ENCODE assay signal across 8 cellular contexts in the genomic region with DNA sequence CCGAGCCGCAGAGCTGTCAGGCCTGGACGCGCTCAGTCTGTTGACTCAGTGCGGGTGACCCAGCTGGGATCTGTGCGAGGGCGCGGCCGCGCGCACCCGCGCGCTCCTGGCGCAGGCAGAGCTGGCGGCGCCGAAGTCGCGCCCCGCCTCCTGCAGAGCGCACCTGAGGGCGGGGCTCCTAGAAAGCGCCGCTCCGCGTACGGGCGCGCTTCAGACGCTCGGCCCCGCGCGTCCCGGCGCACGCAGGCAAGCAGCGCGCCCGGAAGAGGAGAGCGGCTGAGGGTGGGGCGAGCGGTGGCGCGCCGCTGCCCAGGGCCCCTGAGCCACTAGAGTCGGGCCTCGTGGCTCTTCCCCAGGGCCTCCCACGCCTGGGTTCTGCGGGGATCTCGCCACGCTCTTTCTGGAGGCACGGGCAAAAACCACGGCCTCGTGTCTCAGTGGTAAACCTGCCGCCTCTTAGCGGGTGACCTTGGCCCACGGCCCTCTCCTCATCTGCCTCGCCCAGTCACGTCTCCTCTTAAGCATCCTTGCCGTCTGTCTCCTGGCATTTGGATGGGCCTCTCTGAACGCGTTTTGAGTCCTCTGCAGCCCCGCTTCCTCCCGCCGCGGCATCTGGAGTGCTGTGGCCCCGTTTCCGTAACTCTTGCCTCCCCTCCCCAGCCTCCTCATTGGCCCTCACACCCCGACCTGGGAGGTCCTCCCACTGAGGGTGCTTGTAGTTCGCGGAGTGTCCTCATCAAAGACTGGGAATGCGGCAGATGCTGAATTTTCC. TPM values are rescaled to one million over a fixed set of nuclear protein-coding genes. Genes with fewer than 3 reads are reported as not detected.
DNase-seq lines count a peak whose midpoint lies in the region; ATAC-seq and TF ChIP-seq lines count a peak whose summit lies in the region.

A gene with protein sequence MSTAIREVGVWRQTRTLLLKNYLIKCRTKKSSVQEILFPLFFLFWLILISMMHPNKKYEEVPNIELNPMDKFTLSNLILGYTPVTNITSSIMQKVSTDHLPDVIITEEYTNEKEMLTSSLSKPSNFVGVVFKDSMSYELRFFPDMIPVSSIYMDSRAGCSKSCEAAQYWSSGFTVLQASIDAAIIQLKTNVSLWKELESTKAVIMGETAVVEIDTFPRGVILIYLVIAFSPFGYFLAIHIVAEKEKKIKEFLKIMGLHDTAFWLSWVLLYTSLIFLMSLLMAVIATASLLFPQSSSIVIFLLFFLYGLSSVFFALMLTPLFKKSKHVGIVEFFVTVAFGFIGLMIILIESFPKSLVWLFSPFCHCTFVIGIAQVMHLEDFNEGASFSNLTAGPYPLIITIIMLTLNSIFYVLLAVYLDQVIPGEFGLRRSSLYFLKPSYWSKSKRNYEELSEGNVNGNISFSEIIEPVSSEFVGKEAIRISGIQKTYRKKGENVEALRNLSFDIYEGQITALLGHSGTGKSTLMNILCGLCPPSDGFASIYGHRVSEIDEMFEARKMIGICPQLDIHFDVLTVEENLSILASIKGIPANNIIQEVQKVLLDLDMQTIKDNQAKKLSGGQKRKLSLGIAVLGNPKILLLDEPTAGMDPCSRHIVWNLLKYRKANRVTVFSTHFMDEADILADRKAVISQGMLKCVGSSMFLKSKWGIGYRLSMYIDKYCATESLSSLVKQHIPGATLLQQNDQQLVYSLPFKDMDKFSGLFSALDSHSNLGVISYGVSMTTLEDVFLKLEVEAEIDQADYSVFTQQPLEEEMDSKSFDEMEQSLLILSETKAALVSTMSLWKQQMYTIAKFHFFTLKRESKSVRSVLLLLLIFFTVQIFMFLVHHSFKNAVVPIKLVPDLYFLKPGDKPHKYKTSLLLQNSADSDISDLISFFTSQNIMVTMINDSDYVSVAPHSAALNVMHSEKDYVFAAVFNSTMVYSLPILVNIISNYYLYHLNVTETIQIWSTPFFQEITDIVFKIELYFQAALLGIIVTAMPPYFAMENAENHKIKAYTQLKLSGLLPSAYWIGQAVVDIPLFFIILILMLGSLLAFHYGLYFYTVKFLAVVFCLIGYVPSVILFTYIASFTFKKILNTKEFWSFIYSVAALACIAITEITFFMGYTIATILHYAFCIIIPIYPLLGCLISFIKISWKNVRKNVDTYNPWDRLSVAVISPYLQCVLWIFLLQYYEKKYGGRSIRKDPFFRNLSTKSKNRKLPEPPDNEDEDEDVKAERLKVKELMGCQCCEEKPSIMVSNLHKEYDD (N-terminal part only) (minus strand): TSS at position 74 of the 772 bp plus-strand sequence. CDS start 12,718 bp downstream, outside the sequence.

- peak within 1 kb of the TSS; percentile 97 for H2AFZ ChIP-seq in OCI-LY7 (ENCODE audit: low read length)

- peaks cover 23% of the 10 kb centered on the region for H3K4me1 ChIP-seq in HUES64 (ENCODE audit: insufficient read depth, low read length)
- peaks cover 16% of the 10 kb centered on the region for H3K4me1 ChIP-seq in OCI-LY7 (ENCODE audit: insufficient read depth, low read length, poor library complexity, severe bottlenecking)
- H3K4me1 ChIP-seq in mucosa of rectum (ENCODE audit: control insufficient read depth in 2 of 2, insufficient read depth in 2 of 2, low read length in 2 of 2) = peaks cover 12 to 16% of the 10 kb centered on the region in 2 donors

- peaks cover 2% of the 10 kb centered on the region for H3K27me3 Mint-ChIP-seq in activated T-cell treated with anti-CD3 and anti-CD28 coated beads, Interleukin-2, amount 50 U/mL, for 24 hours

- peak within 1 kb of the TSS; percentile 58 for H3K9ac ChIP-seq in HUES64 (ENCODE audit: low read depth, low read length)
- peak within 1 kb of the TSS; percentile 88 to 93 for H3K9ac ChIP-seq in mucosa of rectum (ENCODE audit: low read depth in 1 of 2, low read length in 2 of 2)

- H3K9me3 ChIP-seq in HUES64 (ENCODE audit: insufficient read depth, low read depth, low read length) (peaks cover 3% of the 10 kb centered on the region; the same call in 1 of the 2 replicates), OCI-LY7 (ENCODE audit: low read length) (no peaks in the 10 kb centered on the region), mucosa of rectum (ENCODE audit: control insufficient read depth in 2 of 2, low read length in 2 of 2) (no peaks in the 10 kb centered on the region)

- CTCF ChIA-PET in OCI-LY7 (lab: Charles Lee; ENCODE audit: unreplicated experiment) = interaction anchor here (0.9 to 1.0 kb wide), 2 partner anchors 41 to 99 kb away, joined by 3 read pairs; no protein-coding TSS in a partner anchor

- H3K4me3 Mint-ChIP-seq in activated T-cell treated with anti-CD3 and anti-CD28 coated beads, Interleukin-2, amount 50 U/mL, for 24 hours = peak within 1 kb of the TSS; percentile 97

- H3K4me1 Mint-ChIP-seq in activated T-cell treated with anti-CD3 and anti-CD28 coated beads, Interleukin-2, amount 50 U/mL, for 24 hours (ENCODE audit: low read depth) = peaks cover 57% of the 10 kb centered on the region

- TF ChIP-seq POLR2A in erythroblast (IDR thresholded peaks at IDR 0.05; ENCODE audit: low read length) = peak; percentile 86

- intact Hi-C loops in OCI-LY7 (cut with micrococcal nuclease; ENCODE audit: unreplicated experiment) = loop anchor here (5.0 to 10.0 kb wide), 3 partner anchors 90 to 838 kb away; a partner anchor contains a TSS

- H3K27ac Mint-ChIP-seq in activated T-cell treated with anti-CD3 and anti-CD28 coated beads, Interleukin-2, amount 50 U/mL, for 24 hours = peak within 1 kb of the TSS; percentile 97

- no TSS peak for BruUV-seq in OCI-LY7 (replicated peaks; lab: Mats Ljungman, UMichigan)

- no peaks in the 10 kb centered on the region for H3K79me2 ChIP-seq in OCI-LY7 (ENCODE audit: insufficient read depth, low read depth, low read length)

- TF ChIP-seq CTCF in OCI-LY7 (conservative IDR thresholded peaks at IDR 0.05; ENCODE audit: low read length) = no peak

- H3K9me3 Mint-ChIP-seq in activated T-cell treated with anti-CD3 and anti-CD28 coated beads, Interleukin-2, amount 50 U/mL, for 24 hours = peaks cover 6% of the 10 kb centered on the region

- ATAC-seq in GM21515 (IDR thresholded peaks at IDR 0.05; ENCODE audit: unreplicated experiment) = peak; percentile 97

- WGBS in HUES64 = 2% methylated on average over 74 of the region's 74 CpGs

- no peaks in the 10 kb centered on the region for H3K9me2 ChIP-seq in OCI-LY7 (ENCODE audit: insufficient read depth, low read length)

- peak within 1 kb of the TSS; percentile 81 for H3K4me2 ChIP-seq in OCI-LY7 (ENCODE audit: low read length)

- H3K27me3 ChIP-seq in HUES64 (ENCODE audit: insufficient read depth, low read length) (peaks cover 27% of the 10 kb centered on the region), mucosa of rectum (ENCODE audit: control insufficient read depth in 2 of 2, insufficient read depth in 2 of 2, low read length in 2 of 2) (no peaks in the 10 kb centered on the region)

- peak within 1 kb of the TSS; percentile 77 for H3K4me3 ChIP-seq in HUES64 (ENCODE audit: low read length)
- peak within 1 kb of the TSS; percentile 73 for H3K4me3 ChIP-seq in OCI-LY7 (ENCODE audit: low read depth, low read length, poor library complexity, severe bottlenecking)
- H3K4me3 ChIP-seq in mucosa of rectum (ENCODE audit: low read length in 2 of 2) = peak within 1 kb of the TSS; percentile 88 to 89

- no peaks in the 10 kb centered on the region for H4K20me1 ChIP-seq in OCI-LY7 (ENCODE audit: insufficient read depth, low read length)

- H3K36me3 ChIP-seq in HUES64 (ENCODE audit: insufficient read depth, low read length) = no peaks in the 10 kb centered on the region
- no peaks in the 10 kb centered on the region for H3K36me3 ChIP-seq in OCI-LY7 (ENCODE audit: insufficient read depth, low read length)
- H3K36me3 ChIP-seq in mucosa of rectum (ENCODE audit: control insufficient read depth in 2 of 2, insufficient read depth in 2 of 2, low read length in 2 of 2) = peaks cover 0 to 2% of the 10 kb centered on the region in 2 donors

- DNase-seq in D341Med (ENCODE audit: low spot score) (peak; percentile 99), OCI-LY7 (ENCODE audit: low spot score) (peak; percentile 98), erythroblast (lab: John Stamatoyannopoulos, UW) (peak; percentile 90)
- DNase-seq in activated T-cell treated with anti-CD3 and anti-CD28 coated beads, Interleukin-2, amount 50 U/mL, for 24 hours = peak; percentile 90
- DNase-seq in stimulated activated CD8-positive, alpha-beta memory T cell treated with anti-CD3 and anti-CD28 coated beads, Interleukin-4, amount 100 ng/mL, for 4 hours (ENCODE audit: low read depth in 2 of 2, low spot score in 1 of 2) = peak; percentile 47 to 79

- H3K27ac ChIP-seq in HUES64 (ENCODE audit: low read depth, low read length) = no peak within 1 kb of the TSS
- H3K27ac ChIP-seq in OCI-LY7 (ENCODE audit: low read depth, low read length, poor library complexity, severe bottlenecking) = no peak within 1 kb of the TSS
- H3K27ac ChIP-seq in mucosa of rectum (ENCODE audit: low read depth in 2 of 2, low read length in 2 of 2) = peak within 1 kb of the TSS; percentile 93 to 94

- POLR2A ChIA-PET in OCI-LY7 (lab: Charles Lee) = interaction anchor here (0.5 to 2.8 kb wide), 16 partner anchors 9 to 1155 kb away, joined by 3 to 21 read pairs (median 4); a partner anchor contains a TSS

- H3K36me3 Mint-ChIP-seq in activated T-cell treated with anti-CD3 and anti-CD28 coated beads, Interleukin-2, amount 50 U/mL, for 24 hours (ENCODE audit: low read depth) = peaks cover 13% of the 10 kb centered on the region

RNA-seq across cellular contexts. Expression of the gene that starts here (rescaled TPM):
- polyA plus RNA-seq in HUES64 (2013, experiment 1 of 2) = 1.5 TPM
- polyA plus RNA-seq in HUES64 (2013, experiment 2 of 2) = 1.7 TPM
- total RNA-seq in OCI-LY7 (2014; rRNA removed; shearing (Covaris generic)) = 14.7 and 15.1 TPM in 2 replicates
- 25.3 and 26.1 TPM in 2 replicates for total RNA-seq in OCI-LY7 (2022)

Comparison
In these comparisons a context has a peak if more than half of its experiments do, and no peak if none do; other contexts are left out.
1. H3K27ac ChIP-seq: peak in mucosa of rectum (2 of 2); none in HUES64 (single experiment) and OCI-LY7 (single experiment).
2. Peak in every context shown above with its lines, with median percentiles within 50 percentile points of each other: DNase-seq and H3K4me3 ChIP-seq.